In genomic region chr7:128217972-128218652, GRCh38 we compare ENCODE assay signal across 12 cellular contexts. TPM values are rescaled to one million over a fixed set of nuclear protein-coding genes. Genes with fewer than 3 reads are reported as not detected.
DNase-seq lines count a peak whose midpoint lies in the region; ATAC-seq, FAIRE-seq and TF ChIP-seq lines count a peak whose summit lies in the region.
"Had no signal": no experiment of that assay in that cellular context is flagged by ENCODE, and none has a peak within 500 bp of the region (broad histone marks: within the 10 kb centered on the region; RNA-seq: fewer than 3 reads in every experiment).

No MANE protein-coding gene starts in this region.

- H3K4me1 ChIP-seq in astrocyte (ENCODE audit: insufficient read depth, low read length), result peaks cover 15% of the 10 kb centered on the region
- peaks cover 18% of the 10 kb centered on the region for H3K4me1 ChIP-seq in neural progenitor cell
- no peaks in the 10 kb centered on the region for H3K4me1 ChIP-seq in suprapubic skin
- H3K4me1 ChIP-seq: transverse colon had no signal

- H3K27me3 ChIP-seq in MG63, result no peaks in the 10 kb centered on the region
- peaks cover 18% of the 10 kb centered on the region for H3K27me3 ChIP-seq in astrocyte (ENCODE audit: insufficient read depth, low read length)
- H3K27me3 ChIP-seq in neural progenitor cell, result peaks cover 4% of the 10 kb centered on the region
- H3K27me3 ChIP-seq in suprapubic skin, result peaks cover 12% of the 10 kb centered on the region

- no peak overlapping the region for H3K27ac ChIP-seq in astrocyte (ENCODE audit: low read depth, low read length)
- no peak overlapping the region for H3K27ac ChIP-seq in neural progenitor cell
- no peak overlapping the region for H3K27ac ChIP-seq in suprapubic skin
- H3K27ac ChIP-seq: transverse colon had no signal

- peaks cover 35% of the 10 kb centered on the region for H3K27me3 Mint-ChIP-seq in astrocyte (ENCODE audit: low read depth, unreplicated experiment)
- peaks cover 10% of the 10 kb centered on the region for H3K27me3 Mint-ChIP-seq in neural progenitor cell (ENCODE audit: insufficient read depth, low read depth)

- ATAC-seq in HG03139 (IDR thresholded peaks at IDR 0.05; ENCODE audit: unreplicated experiment), result no peak

- no peak for TF ChIP-seq POLR2A in suprapubic skin (IDR thresholded peaks at IDR 0.05)

- no peak overlapping the region for H3K27ac Mint-ChIP-seq in astrocyte (ENCODE audit: unreplicated experiment)
- no peak overlapping the region for H3K27ac Mint-ChIP-seq in neural progenitor cell
- H3K27ac Mint-ChIP-seq: activated T-cell treated with anti-CD3 and anti-CD28 coated beads, Interleukin-2, amount 50 U/mL, for 24 hours had no signal

- H3K36me3 Mint-ChIP-seq in astrocyte (ENCODE audit: low read depth, unreplicated experiment), result no peaks in the 10 kb centered on the region
- no peaks in the 10 kb centered on the region for H3K36me3 Mint-ChIP-seq in neural progenitor cell

- no peaks in the 10 kb centered on the region for H4K20me1 ChIP-seq in astrocyte (ENCODE audit: insufficient read depth, low read length)
- no peaks in the 10 kb centered on the region for H4K20me1 ChIP-seq in neural progenitor cell (ENCODE audit: low read depth)

- 74% methylated on average over 9 of the region's 9 CpGs for WGBS in suprapubic skin

- no peak overlapping the region for H2AFZ ChIP-seq in astrocyte (ENCODE audit: low read depth, low read length)
- no peak overlapping the region for H2AFZ ChIP-seq in neural progenitor cell (replicated peaks)

- H3K4me1 Mint-ChIP-seq in astrocyte (ENCODE audit: low read depth, unreplicated experiment), result peaks cover 13% of the 10 kb centered on the region
- H3K4me1 Mint-ChIP-seq in neural progenitor cell, result no peaks in the 10 kb centered on the region

- H3K79me2 ChIP-seq in astrocyte (ENCODE audit: insufficient read depth, low read length) (no peaks in the 10 kb centered on the region), neural progenitor cell (ENCODE audit: low read depth) (no peaks in the 10 kb centered on the region)

- no peak overlapping the region for H3K9ac ChIP-seq in astrocyte (ENCODE audit: low read length)
- H3K9ac ChIP-seq in neural progenitor cell, result no peak overlapping the region

- peaks cover 6% of the 10 kb centered on the region for H3F3A ChIP-seq in neural progenitor cell (ENCODE audit: low read depth)

- TF ChIP-seq EP300 in suprapubic skin (IDR thresholded peaks at IDR 0.05), result no peak

- DNase-seq in DMS 273 treated with DMSO at 0.1 percent for 48 hours (lab: John Stamatoyannopoulos, UW) (peak; percentile 9), MG63 (peak; percentile 33), astrocyte (ENCODE audit: low read depth) (peak; percentile 45), neural progenitor cell (ENCODE audit: low spot score) (no peak), T-helper 9 cell (no peak), suprapubic skin (ENCODE audit: low spot score in 2 of 2) (no peak)
- no peak for DNase-seq in stimulated activated naive CD4-positive, alpha-beta T cell treated with Interleukin-2 at 50 U/mL for 16 hours (lab: John Stamatoyannopoulos, UW)
- DNase-seq: activated T-cell treated with anti-CD3 and anti-CD28 coated beads, Interleukin-2, amount 50 U/mL, for 24 hours; left lung; transverse colon had no signal

- H3K36me3 ChIP-seq in MG63, result no peaks in the 10 kb centered on the region
- no peaks in the 10 kb centered on the region for H3K36me3 ChIP-seq in astrocyte (ENCODE audit: insufficient read depth, low read length)
- H3K36me3 ChIP-seq in neural progenitor cell, result no peaks in the 10 kb centered on the region
- no peaks in the 10 kb centered on the region for H3K36me3 ChIP-seq in suprapubic skin
- H3K36me3 ChIP-seq: left lung, transverse colon had no signal

- H3K4me2 ChIP-seq in astrocyte (ENCODE audit: low read length) (no peak overlapping the region), neural progenitor cell (no peak overlapping the region)

- H3K9me3 Mint-ChIP-seq in astrocyte (ENCODE audit: unreplicated experiment) (peaks cover 4% of the 10 kb centered on the region), neural progenitor cell (no peaks in the 10 kb centered on the region)
- H3K9me3 Mint-ChIP-seq: activated T-cell treated with anti-CD3 and anti-CD28 coated beads, Interleukin-2, amount 50 U/mL, for 24 hours had no signal

- H3K9me3 ChIP-seq in MG63, result no peaks in the 10 kb centered on the region
- no peaks in the 10 kb centered on the region for H3K9me3 ChIP-seq in astrocyte (ENCODE audit: insufficient read depth, low read depth, low read length)
- H3K9me3 ChIP-seq in neural progenitor cell (ENCODE audit: low read depth), result no peaks in the 10 kb centered on the region
- no peaks in the 10 kb centered on the region for H3K9me3 ChIP-seq in suprapubic skin
- H3K9me3 ChIP-seq: left lung, transverse colon had no signal

- H3K4me3 Mint-ChIP-seq in astrocyte (ENCODE audit: unreplicated experiment) (no peak overlapping the region), neural progenitor cell (no peak overlapping the region)
- H3K4me3 Mint-ChIP-seq: activated T-cell treated with anti-CD3 and anti-CD28 coated beads, Interleukin-2, amount 50 U/mL, for 24 hours had no signal

- no peak overlapping the region for H3K4me3 ChIP-seq in MG63
- H3K4me3 ChIP-seq in astrocyte (ENCODE audit: insufficient read depth, low read depth, low read length), result no peak overlapping the region
- H3K4me3 ChIP-seq in neural progenitor cell, result no peak overlapping the region
- no peak overlapping the region for H3K4me3 ChIP-seq in suprapubic skin
- H3K4me3 ChIP-seq: left lung, transverse colon had no signal

- FAIRE-seq in astrocyte (lab: Jason Lieb, UNC), result no peak
- FAIRE-seq: bronchial epithelial cell had no signal

- no peak for TF ChIP-seq CTCF in astrocyte (IDR thresholded peaks at IDR 0.05; ENCODE audit: insufficient read depth, low read depth, low read length)
- peak; percentile 44 for TF ChIP-seq CTCF in neural progenitor cell (IDR thresholded peaks at IDR 0.05)
- no peak for TF ChIP-seq CTCF in suprapubic skin (IDR thresholded peaks at IDR 0.05)

RNA-seq across cellular contexts. Expression of gene LEP, which starts 23.0 kb away (rescaled TPM):
- not detected in 2 replicates for total RNA-seq in MG63 (2014; rRNA removed; shearing (Covaris generic); ENCODE audit: low replicate concordance)
- total RNA-seq in astrocyte, result not detected in 2 replicates
- total RNA-seq in neural progenitor cell (ENCODE audit: low replicate concordance), result not detected in 2 replicates
- total RNA-seq in suprapubic skin, result 10 to 100 TPM in 1 of 4 donors, 1 to 10 TPM in 2, under 1 TPM in 1; 0.76 to 11.8 (median 4.8) TPM

Comparison
In these comparisons a context has a peak if more than half of its experiments do, and no peak if none do; other contexts are left out.
1. DNase-seq: peak in DMS 273 treated with DMSO at 0.1 percent for 48 hours (single experiment), MG63 (single experiment) and astrocyte (single experiment); none in neural progenitor cell (single experiment), T-helper 9 cell (single experiment), suprapubic skin (0 of 2) and stimulated activated naive CD4-positive, alpha-beta T cell treated with Interleukin-2 at 50 U/mL for 16 hours (single experiment).